In genomic region chr3:66430876-66431275, GRCh38 we compare ENCODE assay signal across 24 cellular contexts.
DNase-seq lines count a peak whose midpoint lies in the region; ATAC-seq and TF ChIP-seq lines count a peak whose summit lies in the region.
"Had no signal": no experiment of that assay in that cellular context is flagged by ENCODE, and none has a peak within 500 bp of the region (broad histone marks: within the 10 kb centered on the region; RNA-seq: fewer than 3 reads in every experiment).

No MANE protein-coding gene starts in this region.

- H4K20me1 ChIP-seq in BLaER1 treated with 17β-estradiol and CSF1 and Interleukin-3, amounts not matched to agents 10 nM and 100 nM, result peaks cover 0 to 80% (median 14%) of the 10 kb centered on the region in 11 experiments; a peak in 13 of 22 replicates

- peaks cover 0 to 28% (median 7%) of the 10 kb centered on the region in 11 experiments; a peak in 17 of 22 replicates for H3K9me3 ChIP-seq in BLaER1 treated with 17β-estradiol and CSF1 and Interleukin-3, amounts not matched to agents 10 nM and 100 nM (replicated peaks in 1 of 11)
- H3K9me3 ChIP-seq in T-helper 17 cell (ENCODE audit: control insufficient read depth, low read length, poor library complexity, severe bottlenecking) (no peaks in the 10 kb centered on the region), gastroesophageal sphincter (no peaks in the 10 kb centered on the region)
- H3K9me3 ChIP-seq: mucosa of descending colon, tibial artery had no signal

- no peak for TF ChIP-seq EP300 in gastroesophageal sphincter (IDR thresholded peaks at IDR 0.05)

- peak overlapping the region; percentile 15 for H3K4me3 Mint-ChIP-seq in T-helper 17 cell
- H3K4me3 Mint-ChIP-seq: activated naive CD4-positive, alpha-beta T cell treated with anti-CD3 and anti-CD28 coated beads, Interleukin-2, amount 50 U/mL, for 24 hours; CD4-positive, alpha-beta T cell; immature natural killer cell had no signal

- peaks cover 2% of the 10 kb centered on the region for H3K36me3 Mint-ChIP-seq in T-helper 17 cell (ENCODE audit: low read depth)

- H3K27me3 ChIP-seq in BLaER1 treated with 17β-estradiol and CSF1 and Interleukin-3, amounts not matched to agents 10 nM and 100 nM, result no peaks in the 10 kb centered on the region
- H3K27me3 ChIP-seq in gastroesophageal sphincter, result no peaks in the 10 kb centered on the region
- no peaks in the 10 kb centered on the region for H3K27me3 ChIP-seq in rectal smooth muscle tissue (ENCODE audit: control insufficient read depth, insufficient read depth, low read length)
- H3K27me3 ChIP-seq: tibial artery had no signal

- H3K27me3 Mint-ChIP-seq in T-helper 17 cell, result no peaks in the 10 kb centered on the region
- H3K27me3 Mint-ChIP-seq: activated naive CD4-positive, alpha-beta T cell treated with anti-CD3 and anti-CD28 coated beads, Interleukin-2, amount 50 U/mL, for 24 hours; CD4-positive, alpha-beta T cell had no signal

- WGBS in gastroesophageal sphincter (ENCODE audit: low coverage in 1 of 2), 2 donors, result 80 to 85% methylated on average over 7 to 8 of the region's 8 CpGs

- peaks cover 0 to 74% (median 28%) of the 10 kb centered on the region in 11 experiments; a peak in 16 of 22 replicates for H3K36me3 ChIP-seq in BLaER1 treated with 17β-estradiol and CSF1 and Interleukin-3, amounts not matched to agents 10 nM and 100 nM
- H3K36me3 ChIP-seq in gastroesophageal sphincter, result peaks cover 0 to 6% of the 10 kb centered on the region in 2 donors
- H3K36me3 ChIP-seq in rectal smooth muscle tissue (ENCODE audit: control insufficient read depth, insufficient read depth, low read length), result no peaks in the 10 kb centered on the region
- H3K36me3 ChIP-seq: WERI-Rb-1 had no signal

- H3K4me1 Mint-ChIP-seq in T-helper 17 cell, result peaks cover 59% of the 10 kb centered on the region
- H3K4me1 Mint-ChIP-seq: immature natural killer cell had no signal

- ATAC-seq in T-helper 17 cell (no peak), gastroesophageal sphincter (no peak), HG03139 (IDR thresholded peaks at IDR 0.05; ENCODE audit: unreplicated experiment) (no peak)
- ATAC-seq: mucosa of descending colon had no signal

- H3K4me3 ChIP-seq in BLaER1 treated with 17β-estradiol and CSF1 and Interleukin-3, amounts not matched to agents 10 nM and 100 nM, result no peak overlapping the region
- H3K4me3 ChIP-seq in gastroesophageal sphincter (no peak overlapping the region), rectal smooth muscle tissue (ENCODE audit: low read length) (no peak overlapping the region)
- H3K4me3 ChIP-seq: mucosa of descending colon, SK-N-MC, tibial artery had no signal

- H3K27ac Mint-ChIP-seq in T-helper 17 cell, result no peak overlapping the region
- H3K27ac Mint-ChIP-seq: CD4-positive, alpha-beta T cell had no signal

- TF ChIP-seq CTCF in gastroesophageal sphincter (IDR thresholded peaks at IDR 0.05), result no peak

- DNase-seq in T-helper 17 cell (no peak), OCI-M2 (lab: John Stamatoyannopoulos, UW; ENCODE audit: unreplicated experiment) (no peak), NCI-H2107 (lab: John Stamatoyannopoulos, UW) (no peak), NCI-H1092 treated with DMSO at 0.1 percent for 48 hours (lab: John Stamatoyannopoulos, UW) (no peak)
- DNase-seq: activated CD4-positive, alpha-beta T cell treated with anti-CD3 and anti-CD28 coated beads, Interleukin-2, amount 50 U/mL, for 4 hours; aorta; CD4-positive, alpha-beta T cell; DMS153; GF-D8; immature natural killer cell; mucosa of descending colon; NCI-H1092; NCI-H2029 treated with DMSO at 0.1 percent for 48 hours; NCI-H446 treated with DMSO at 0.1 percent for 48 hours; nucleus accumbens; WERI-Rb-1 had no signal

- no peak overlapping the region for H3K9ac ChIP-seq in BLaER1 treated with 17β-estradiol and CSF1 and Interleukin-3, amounts not matched to agents 10 nM and 100 nM
- no peak overlapping the region for H3K9ac ChIP-seq in rectal smooth muscle tissue (ENCODE audit: low read length)
- H3K9ac ChIP-seq: KMS-11 had no signal

- H3K27ac ChIP-seq in BLaER1 treated with 17β-estradiol and CSF1 and Interleukin-3, amounts not matched to agents 10 nM and 100 nM, result peak overlapping the region in 5 of 11 experiments; percentile 21 to 66 (median 50); a peak in 7 of 22 replicates
- H3K27ac ChIP-seq in gastroesophageal sphincter, result peak overlapping the region in 3 of 4 donors; percentile 45 to 73 (median 50)
- peak overlapping the region; percentile 76 for H3K27ac ChIP-seq in rectal smooth muscle tissue (ENCODE audit: low read depth, low read length)
- H3K27ac ChIP-seq: KMS-11, SK-N-MC, tibial artery, WERI-Rb-1 had no signal

- peak overlapping the region in 10 of 11 experiments; percentile 65 to 91 (median 82); a peak in 18 of 22 replicates for H3K4me2 ChIP-seq in BLaER1 treated with 17β-estradiol and CSF1 and Interleukin-3, amounts not matched to agents 10 nM and 100 nM
- H3K4me2 ChIP-seq: KMS-11 had no signal

- peaks cover 47 to 92% (median 81%) of the 10 kb centered on the region in 10 experiments for H3K4me1 ChIP-seq in BLaER1 treated with 17β-estradiol and CSF1 and Interleukin-3, amounts not matched to agents 10 nM and 100 nM
- peaks cover 22 to 99% (median 27%) of the 10 kb centered on the region in 3 donors for H3K4me1 ChIP-seq in gastroesophageal sphincter
- peaks cover 60% of the 10 kb centered on the region for H3K4me1 ChIP-seq in rectal smooth muscle tissue (ENCODE audit: control insufficient read depth, insufficient read depth, low read length)

- no peak for TF ChIP-seq POLR2A in gastroesophageal sphincter (IDR thresholded peaks at IDR 0.05)
